ENCODE assay signal across 28 cellular contexts in genomic region chrX:33014949-33015348, GRCh38.
"Had no signal": no experiment of that assay in that cellular context is flagged by ENCODE, and none has a peak within 500 bp of the region (broad histone marks: within the 10 kb centered on the region; RNA-seq: fewer than 3 reads in every experiment).

No MANE protein-coding gene starts in this region.

- H3K36me3 Mint-ChIP-seq: stimulated activated effector memory CD8-positive, alpha-beta T cell treated with anti-CD3 and anti-CD28 coated beads, Interleukin-12 subunit alpha, Interleukin-12 subunit beta, amount 100 ng/mL, for 72 hours; stimulated activated memory B cell treated with anti-CD40 and anti-IgM and Interleukin-4, amounts not matched to agents 10 μg/mL and 1 μg/mL and 100 μg/mL, for 72 hours; stimulated activated naive B cell treated with anti-CD40 and anti-IgM and Interleukin-4, amounts not matched to agents 10 μg/mL and 1 μg/mL and 100 μg/mL, for 72 hours; type B pancreatic cell had no signal

- H3K4me1 ChIP-seq: stomach, suprapubic skin, testis, thyroid gland, tibial artery, tibial nerve, transverse colon, upper lobe of left lung, upper lobe of right lung, uterus, vagina had no signal

- H3K4me3 ChIP-seq: stomach, suprapubic skin, testis, thoracic aorta, thyroid gland, tibial artery, tibial nerve, transverse colon, upper lobe of left lung, upper lobe of right lung, uterus, vagina had no signal

- H3K9me3 Mint-ChIP-seq: stimulated activated memory B cell treated with anti-CD40 and anti-IgM and Interleukin-4, amounts not matched to agents 10 μg/mL and 1 μg/mL and 100 μg/mL, for 72 hours; stimulated activated naive B cell treated with anti-CD40 and anti-IgM and Interleukin-4, amounts not matched to agents 10 μg/mL and 1 μg/mL and 100 μg/mL, for 72 hours; stimulated activated naive CD8-positive, alpha-beta T cell treated with anti-CD3 and anti-CD28 coated beads, Interleukin-15, amount 100 ng/mL, for 72 hours; type B pancreatic cell had no signal

- DNase-seq: stimulated activated CD4-positive, alpha-beta T cell treated with anti-CD3 and anti-CD28 coated beads, Interleukin-2, amount 100 ng/mL, for 48 hours; stimulated activated CD4-positive, alpha-beta T cell treated with anti-CD3 and anti-CD28 coated beads, Interleukin-4, amount 100 ng/mL, for 1 hour; stimulated activated CD4-positive, alpha-beta T cell treated with anti-CD3 and anti-CD28 coated beads, Interleukin-4, amount 100 ng/mL, for 24 hours; stimulated activated CD4-positive, alpha-beta T cell treated with anti-CD3 and anti-CD28 coated beads, Interleukin-4, amount 100 ng/mL, for 4 hours; stimulated activated CD8-positive, alpha-beta memory T cell treated with anti-CD3 and anti-CD28 coated beads, Interleukin-4, amount 100 ng/mL, for 48 hours; stimulated activated naive B cell treated with anti-CD40 and anti-IgM and Interleukin-4, amounts not matched to agents 10 μg/mL and 1 μg/mL and 100 μg/mL, for 72 hours; stimulated activated naive CD4-positive, alpha-beta T cell; stimulated activated naive CD4-positive, alpha-beta T cell treated with Interleukin-2 at 50 U/mL for 16 hours; stimulated activated naive CD8-positive, alpha-beta T cell treated with anti-CD3 and anti-CD28 coated beads, Interleukin-15, amount 100 ng/mL, for 72 hours; stimulated activated naive CD8-positive, alpha-beta T cell treated with anti-CD3 and anti-CD28 coated beads, Interleukin-15, Interleukin-2, amounts not matched to agents 100 U/mL and 50 U/mL, for 24 hours; stomach; substantia nigra; testis; thyroid gland; tibial artery; transverse colon; trophoblast cell; upper lobe of left lung; upper lobe of right lung; uterus had no signal

- H3K27me3 Mint-ChIP-seq: stimulated activated memory B cell treated with anti-CD40 and anti-IgM and Interleukin-4, amounts not matched to agents 10 μg/mL and 1 μg/mL and 100 μg/mL, for 72 hours; stimulated activated naive B cell treated with anti-CD40 and anti-IgM and Interleukin-4, amounts not matched to agents 10 μg/mL and 1 μg/mL and 100 μg/mL, for 72 hours; stimulated activated naive CD8-positive, alpha-beta T cell treated with anti-CD3 and anti-CD28 coated beads, Interleukin-15, amount 100 ng/mL, for 72 hours; stimulated activated naive CD8-positive, alpha-beta T cell treated with anti-CD3 and anti-CD28 coated beads, Interleukin-15, Interleukin-2, amounts not matched to agents 100 ng/mL and 50 ng/mL, for 24 hours; type B pancreatic cell had no signal

- H3K27me3 ChIP-seq: stomach, suprapubic skin, testis, thyroid gland, tibial artery, tibial nerve, transverse colon, upper lobe of left lung, upper lobe of right lung, uterus, vagina had no signal

- H3K27ac Mint-ChIP-seq: stimulated activated effector memory CD8-positive, alpha-beta T cell treated with anti-CD3 and anti-CD28 coated beads, Interleukin-12 subunit alpha, Interleukin-12 subunit beta, amount 100 ng/mL, for 72 hours; stimulated activated memory B cell treated with anti-CD40 and anti-IgM and Interleukin-4, amounts not matched to agents 10 μg/mL and 1 μg/mL and 100 μg/mL, for 72 hours; stimulated activated naive B cell treated with anti-CD40 and anti-IgM and Interleukin-4, amounts not matched to agents 10 μg/mL and 1 μg/mL and 100 μg/mL, for 72 hours; stimulated activated naive CD8-positive, alpha-beta T cell treated with anti-CD3 and anti-CD28 coated beads, Interleukin-15, amount 100 ng/mL, for 72 hours; stimulated activated naive CD8-positive, alpha-beta T cell treated with anti-CD3 and anti-CD28 coated beads, Interleukin-15, Interleukin-2, amounts not matched to agents 100 ng/mL and 50 ng/mL, for 24 hours; type B pancreatic cell had no signal

- H3K4me1 Mint-ChIP-seq: stimulated activated effector memory CD8-positive, alpha-beta T cell treated with anti-CD3 and anti-CD28 coated beads, Interleukin-12 subunit alpha, Interleukin-12 subunit beta, amount 100 ng/mL, for 72 hours; stimulated activated memory B cell treated with anti-CD40 and anti-IgM and Interleukin-4, amounts not matched to agents 10 μg/mL and 1 μg/mL and 100 μg/mL, for 72 hours; stimulated activated naive B cell treated with anti-CD40 and anti-IgM and Interleukin-4, amounts not matched to agents 10 μg/mL and 1 μg/mL and 100 μg/mL, for 72 hours; stimulated activated naive CD8-positive, alpha-beta T cell treated with anti-CD3 and anti-CD28 coated beads, Interleukin-15, amount 100 ng/mL, for 72 hours had no signal

- ATAC-seq: stimulated activated effector memory CD8-positive, alpha-beta T cell treated with anti-CD3 and anti-CD28 coated beads, Interleukin-12 subunit alpha, Interleukin-12 subunit beta, amount 100 ng/mL, for 72 hours; stimulated activated memory B cell treated with anti-CD40 and anti-IgM and Interleukin-4, amounts not matched to agents 10 μg/mL and 1 μg/mL and 100 μg/mL, for 72 hours; stimulated activated naive B cell treated with anti-CD40 and anti-IgM and Interleukin-4, amounts not matched to agents 10 μg/mL and 1 μg/mL and 100 μg/mL, for 72 hours; stimulated activated naive CD8-positive, alpha-beta T cell treated with anti-CD3 and anti-CD28 coated beads, Interleukin-15, amount 100 ng/mL, for 72 hours; stimulated activated naive CD8-positive, alpha-beta T cell treated with anti-CD3 and anti-CD28 coated beads, Interleukin-15, Interleukin-2, amounts not matched to agents 100 U/mL and 50 U/mL, for 24 hours; upper lobe of right lung had no signal

- H3K4me3 Mint-ChIP-seq: stimulated activated effector memory CD8-positive, alpha-beta T cell treated with anti-CD3 and anti-CD28 coated beads, Interleukin-12 subunit alpha, Interleukin-12 subunit beta, amount 100 ng/mL, for 72 hours; stimulated activated memory B cell treated with anti-CD40 and anti-IgM and Interleukin-4, amounts not matched to agents 10 μg/mL and 1 μg/mL and 100 μg/mL, for 72 hours; stimulated activated naive B cell treated with anti-CD40 and anti-IgM and Interleukin-4, amounts not matched to agents 10 μg/mL and 1 μg/mL and 100 μg/mL, for 72 hours; stimulated activated naive CD8-positive, alpha-beta T cell treated with anti-CD3 and anti-CD28 coated beads, Interleukin-15, amount 100 ng/mL, for 72 hours; stimulated activated naive CD8-positive, alpha-beta T cell treated with anti-CD3 and anti-CD28 coated beads, Interleukin-15, Interleukin-2, amounts not matched to agents 100 ng/mL and 50 ng/mL, for 24 hours; type B pancreatic cell had no signal

- H3K36me3 ChIP-seq: stomach, suprapubic skin, thoracic aorta, thyroid gland, tibial artery, tibial nerve, transverse colon, upper lobe of left lung, upper lobe of right lung, uterus, vagina had no signal

- H3K9me3 ChIP-seq: stomach, suprapubic skin, testis, thoracic aorta, thyroid gland, tibial artery, tibial nerve, transverse colon, upper lobe of left lung, upper lobe of right lung, uterus, vagina had no signal

- H3K27ac ChIP-seq: stomach, suprapubic skin, testis, thoracic aorta, thyroid gland, tibial artery, tibial nerve, transverse colon, upper lobe of left lung, upper lobe of right lung, uterus, vagina had no signal
